Comparison of ENCODE assay signal across 17 cellular contexts in the genomic region with DNA sequence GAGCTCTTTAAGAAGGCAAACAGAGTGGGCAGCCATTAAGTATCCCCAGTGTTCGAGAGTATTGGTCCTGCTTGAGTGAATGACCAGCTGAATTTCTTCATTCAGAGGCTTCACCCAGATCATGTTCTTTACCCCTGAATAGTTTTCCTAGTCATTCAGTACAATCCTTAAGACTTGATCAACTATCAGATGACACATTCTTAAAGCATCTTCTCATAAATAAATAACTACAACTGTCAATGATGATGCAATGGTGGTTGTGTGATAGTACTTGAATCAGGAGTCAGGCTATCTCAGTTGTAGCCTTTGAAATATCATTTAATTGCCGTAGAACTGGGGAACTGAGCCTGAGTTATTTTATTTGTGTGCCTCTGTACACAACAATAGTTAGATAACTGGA.
DNase-seq lines count a peak whose midpoint lies in the region; ATAC-seq, FAIRE-seq and TF ChIP-seq lines count a peak whose summit lies in the region.
"Had no signal": no experiment of that assay in that cellular context is flagged by ENCODE, and none has a peak within 500 bp of the region (broad histone marks: within the 10 kb centered on the region; RNA-seq: fewer than 3 reads in every experiment).

No MANE protein-coding gene starts in this region.

- no peak overlapping the region for H3K56ac ChIP-seq in IMR-90 (ENCODE audit: extremely low read depth, insufficient read depth, low read length)

- H3K9me3 ChIP-seq in IMR-90 (ENCODE audit: control insufficient read depth, insufficient read depth, low read length) = no peaks in the 10 kb centered on the region
- H3K9me3 ChIP-seq: BE2C had no signal

- ATAC-seq in IMR-90 (ENCODE audit: low read depth) = no peak

- H3K14ac ChIP-seq in IMR-90 (replicated peaks; ENCODE audit: low read depth, low read length) = no peak overlapping the region

- H3K23ac ChIP-seq in IMR-90 (ENCODE audit: low read depth, low read length) = no peak overlapping the region

- H3K9me1 ChIP-seq in IMR-90 (ENCODE audit: insufficient read depth, low read length) = no peaks in the 10 kb centered on the region

- H2BK15ac ChIP-seq in IMR-90 (ENCODE audit: low read depth, low read length) = no peak overlapping the region

- no peak overlapping the region for H2AFZ ChIP-seq in IMR-90 (replicated peaks; ENCODE audit: low read length, poor library complexity)

- H3K79me1 ChIP-seq in IMR-90 (ENCODE audit: low read depth in 1 of 2, low read length in 2 of 2) = no peaks in the 10 kb centered on the region

- WGBS in IMR-90 (ENCODE audit: extremely low coverage in 2 of 2, insufficient read length in 1 of 2), 2 experiments = 33% methylated on average over 1 of the region's 2 CpGs; no CpG with 5 or more reads in 1 of the 2 experiments

- H3K4ac ChIP-seq in IMR-90 (ENCODE audit: low read depth, low read length) = no peak overlapping the region

- no peaks in the 10 kb centered on the region for H3K36me3 ChIP-seq in IMR-90 (ENCODE audit: control insufficient read depth, insufficient read depth, low read length)
- H3K36me3 ChIP-seq: BE2C had no signal

- no peak overlapping the region for H2BK20ac ChIP-seq in IMR-90 (ENCODE audit: low read depth, low read length)

- dilution Hi-C loops in IMR-90 (cut with HindIII; ENCODE audit: low sequenced_read_pairs, unreplicated experiment) = no loop called here

- H2BK120ac ChIP-seq in IMR-90 (ENCODE audit: low read depth, low read length) = no peak overlapping the region

- FAIRE-seq in urothelium cell line (lab: Jason Lieb, UNC) = no peak
- FAIRE-seq: D721Med, GM12892 had no signal

- no peak overlapping the region for H3K18ac ChIP-seq in IMR-90 (ENCODE audit: low read depth, low read length)

- no peak overlapping the region for H4K5ac ChIP-seq in IMR-90 (ENCODE audit: low read depth, low read length)

- no peak for TF ChIP-seq RAD21 in IMR-90 (IDR thresholded peaks at IDR 0.05; ENCODE audit: low read length)

- POLR2A ChIA-PET in IMR-90 (lab: Charles Lee; ENCODE audit: unreplicated experiment) = no interaction called here

- no TSS peak for BruUV-seq in IMR-90 (replicated peaks; lab: Mats Ljungman, UMichigan)

- no peak overlapping the region for H3K27ac ChIP-seq in IMR-90 (ENCODE audit: insufficient read depth, low read length)
- H3K27ac ChIP-seq: C4-2B had no signal

- no peaks in the 10 kb centered on the region for H3K4me1 ChIP-seq in IMR-90 (ENCODE audit: control insufficient read depth, insufficient read depth, low read length)

- H3K27me3 ChIP-seq in IMR-90 (ENCODE audit: control insufficient read depth, insufficient read depth, low read length) = no peaks in the 10 kb centered on the region
- H3K27me3 ChIP-seq: BE2C had no signal

- intact Hi-C loops in IMR-90 (cut with micrococcal nuclease) = no loop called here

- no peak overlapping the region for H3K4me2 ChIP-seq in IMR-90 (ENCODE audit: low read depth, low read length)

- H4K91ac ChIP-seq in IMR-90 (ENCODE audit: insufficient read depth, low read depth, low read length) = no peak overlapping the region

- H2BK5ac ChIP-seq in IMR-90 (ENCODE audit: low read depth, low read length, poor library complexity, severe bottlenecking) = no peak overlapping the region

- no peak overlapping the region for H2AK5ac ChIP-seq in IMR-90 (ENCODE audit: low read depth, low read length)

- H4K20me1 ChIP-seq in IMR-90 (ENCODE audit: insufficient read depth, low read length) = no peaks in the 10 kb centered on the region

- no peak overlapping the region for H2AK9ac ChIP-seq in IMR-90 (replicated peaks; ENCODE audit: low read depth, low read length, poor library complexity)

- CTCF ChIA-PET in IMR-90 (lab: Yijun Ruan, JAX) = no interaction called here

- in situ Hi-C loops in IMR-90 (cut with MboI; ENCODE audit: low sequenced_read_pairs) = no loop called here

- H3K4me3 ChIP-seq in IMR-90 (ENCODE audit: insufficient read depth, low read depth, low read length) (no peak overlapping the region), epithelial cell of proximal tubule (ENCODE audit: low read depth, low read length) (no peak overlapping the region)

- H4K8ac ChIP-seq in IMR-90 (ENCODE audit: low read depth in 2 of 2, low read length in 2 of 2) = no peak overlapping the region

- TF ChIP-seq CTCF in IMR-90 (conservative IDR thresholded peaks at IDR 0.05; ENCODE audit: low read depth, low read length) (no peak), epithelial cell of proximal tubule (conservative IDR thresholded peaks at IDR 0.05; ENCODE audit: low read depth, low read length) (no peak)

- H3K9ac ChIP-seq in IMR-90 (ENCODE audit: low read depth, low read length) = no peak overlapping the region

- DNase-seq in A172 (ENCODE audit: low spot score) = peak; percentile 11
- no peak for DNase-seq in IMR-90
- DNase-seq in epithelial cell of proximal tubule (ENCODE audit: low read depth) = peak; percentile 87
- DNase-seq in kidney tubule cell (ENCODE audit: low spot score) = peak; percentile 86
- DNase-seq in NCI-H345 (lab: John Stamatoyannopoulos, UW) = no peak
- DNase-seq in urothelium cell line (ENCODE audit: low spot score) = no peak
- DNase-seq in mesenteric fat pad (ENCODE audit: low spot score) = no peak
- DNase-seq: 8988T; BE2C; CD4-positive, alpha-beta memory T cell; DMS153; GDM1; GOT3; H9 had no signal

- TF ChIP-seq POLR2A in IMR-90 (IDR thresholded peaks at IDR 0.05; ENCODE audit: low read depth, low read length) = no peak

TF ChIP-seq in IMR-90, 13 proteins besides CTCF, POLR2A, EP300 and RAD21:
- TF ChIP-seq SMC3 (IDR thresholded peaks at IDR 0.05; ENCODE audit: low read depth, low read length) (no peak), CEBPB (IDR thresholded peaks at IDR 0.05; ENCODE audit: low read depth, low read length) (peak; percentile 44; the same call in 1 of the 2 replicates), NFE2L2 (IDR thresholded peaks at IDR 0.05; ENCODE audit: low read depth, low read length) (no peak), ELK1 (IDR thresholded peaks at IDR 0.05; ENCODE audit: borderline replicate concordance, low read depth, low read length) (no peak), FOS (IDR thresholded peaks at IDR 0.05; ENCODE audit: low read depth, low read length) (no peak)
TF ChIP-seq in IMR-90: peak in this region for 1.

Comparison
In these comparisons a context has a peak if more than half of its experiments do, and no peak if none do; other contexts are left out.
1. DNase-seq: peak in A172 (single experiment), epithelial cell of proximal tubule (single experiment) and kidney tubule cell (single experiment); none in IMR-90 (single experiment), NCI-H345 (single experiment), urothelium cell line (single experiment) and mesenteric fat pad (single experiment).